ENCODE assay signal across 11 cellular contexts in genomic region chr16:75064403-75065148, GRCh38. TPM values are rescaled to one million over a fixed set of nuclear protein-coding genes. Genes with fewer than 3 reads are reported as not detected.
DNase-seq lines count a peak whose midpoint lies in the region; ATAC-seq and FAIRE-seq lines count a peak whose summit lies in the region.
"Had no signal": no experiment of that assay in that cellular context is flagged by ENCODE, and none has a peak within 500 bp of the region (broad histone marks: within the 10 kb centered on the region; RNA-seq: fewer than 3 reads in every experiment).

No MANE protein-coding gene starts in this region.

- DNase-seq in stimulated activated CD4-positive, alpha-beta T cell treated with anti-CD3 and anti-CD28 coated beads, Interleukin-15, amount 100 ng/mL, for 24 hours, result peak; percentile 44
- no peak for DNase-seq in stimulated activated CD4-positive, alpha-beta T cell treated with anti-CD3 and anti-CD28 coated beads, Interleukin-4, amount 100 ng/mL, for 1 hour
- peak; percentile 34 for DNase-seq in T-helper 2 cell treated with Interferon-gamma antibody and Interleukin-4, amounts not matched to agents 5 μg/mL and 100 μg/mL, for 36 hours (ENCODE audit: low spot score)
- peak in 1 of 3 donors; percentile 6 for DNase-seq in immature natural killer cell
- DNase-seq in urothelium cell line (ENCODE audit: low spot score), result peak; percentile 17
- DNase-seq in NCI-H524 treated with DMSO at 0.1 percent for 48 hours (lab: John Stamatoyannopoulos, UW), result no peak
- no peak for DNase-seq in COR-L47 (lab: John Stamatoyannopoulos, UW)
- DNase-seq: CD4-positive, CD25-positive, alpha-beta regulatory T cell had no signal

- H3K27me3 Mint-ChIP-seq in T-helper 2 cell treated with Interferon-gamma antibody and Interleukin-4, amounts not matched to agents 5 μg/mL and 100 μg/mL, for 36 hours (ENCODE audit: low read depth), result no peaks in the 10 kb centered on the region
- peaks cover 2 to 12% (median 5%) of the 10 kb centered on the region in 3 donors for H3K27me3 Mint-ChIP-seq in immature natural killer cell (ENCODE audit: low read depth in 3 of 3)

- FAIRE-seq in urothelium cell line (lab: Jason Lieb, UNC), result no peak

- peaks cover 57% of the 10 kb centered on the region for H3K4me1 Mint-ChIP-seq in T-helper 2 cell treated with Interferon-gamma antibody and Interleukin-4, amounts not matched to agents 5 μg/mL and 100 μg/mL, for 36 hours (ENCODE audit: low read depth)
- peaks cover 29 to 48% of the 10 kb centered on the region in 2 donors for H3K4me1 Mint-ChIP-seq in immature natural killer cell

- H3K27ac Mint-ChIP-seq in T-helper 2 cell treated with Interferon-gamma antibody and Interleukin-4, amounts not matched to agents 5 μg/mL and 100 μg/mL, for 36 hours, result peak overlapping the region; percentile 82
- H3K27ac Mint-ChIP-seq in immature natural killer cell, result peak overlapping the region; percentile 86 to 96 (median 90)

- no peak for ATAC-seq in GM19397 (IDR thresholded peaks at IDR 0.05; ENCODE audit: unreplicated experiment)
- ATAC-seq: HCT116 had no signal

- H3K4me3 Mint-ChIP-seq in T-helper 2 cell treated with Interferon-gamma antibody and Interleukin-4, amounts not matched to agents 5 μg/mL and 100 μg/mL, for 36 hours, result peak overlapping the region; percentile 81
- H3K4me3 Mint-ChIP-seq in immature natural killer cell, result peak overlapping the region; percentile 89 to 96 (median 93)

- no peaks in the 10 kb centered on the region for H3K9me3 Mint-ChIP-seq in T-helper 2 cell treated with Interferon-gamma antibody and Interleukin-4, amounts not matched to agents 5 μg/mL and 100 μg/mL, for 36 hours
- no peaks in the 10 kb centered on the region for H3K9me3 Mint-ChIP-seq in immature natural killer cell
- H3K9me3 Mint-ChIP-seq: CD4-positive, CD25-positive, alpha-beta regulatory T cell had no signal

- H3K36me3 Mint-ChIP-seq in T-helper 2 cell treated with Interferon-gamma antibody and Interleukin-4, amounts not matched to agents 5 μg/mL and 100 μg/mL, for 36 hours (ENCODE audit: low read depth), result peaks cover 4% of the 10 kb centered on the region
- peaks cover 0 to 2% (median 0%) of the 10 kb centered on the region in 3 donors for H3K36me3 Mint-ChIP-seq in immature natural killer cell

RNA-seq across cellular contexts. Expression of gene LDHD, which starts 52.0 kb away (rescaled TPM):
- under 1 TPM in 2 of 3 donors, not detected in 1; 0.10 to 0.16 TPM for polyA plus RNA-seq in immature natural killer cell
- polyA plus RNA-seq: neural cell had no signal

Comparison
In these comparisons a context has a peak if more than half of its experiments do, and no peak if none do; other contexts are left out.
1. DNase-seq: peak in stimulated activated CD4-positive, alpha-beta T cell treated with anti-CD3 and anti-CD28 coated beads, Interleukin-15, amount 100 ng/mL, for 24 hours (single experiment), T-helper 2 cell treated with Interferon-gamma antibody and Interleukin-4, amounts not matched to agents 5 μg/mL and 100 μg/mL, for 36 hours (single experiment) and urothelium cell line (single experiment); none in stimulated activated CD4-positive, alpha-beta T cell treated with anti-CD3 and anti-CD28 coated beads, Interleukin-4, amount 100 ng/mL, for 1 hour (single experiment), NCI-H524 treated with DMSO at 0.1 percent for 48 hours (single experiment) and COR-L47 (single experiment).